Comparison of ENCODE assay signal across 9 cellular contexts in genomic region chr1:160712525-160713080, GRCh38. TPM values are rescaled to one million over a fixed set of nuclear protein-coding genes. Genes with fewer than 3 reads are reported as not detected.
DNase-seq lines count a peak whose midpoint lies in the region; ATAC-seq lines count a peak whose summit lies in the region.
"Not testable (repeated sequence)": the region's sequence is repeated elsewhere in the genome, so short reads cannot be mapped to it uniquely, and the experiment has no call there.
"Had no signal": no experiment of that assay in that cellular context is flagged by ENCODE, and none has a peak within 500 bp of the region (broad histone marks: within the 10 kb centered on the region; RNA-seq: fewer than 3 reads in every experiment).

No MANE protein-coding gene starts in this region.

- H3K9me3 ChIP-seq in BLaER1 treated with 17β-estradiol and CSF1 and Interleukin-3, amounts not matched to agents 10 nM and 100 nM (replicated peaks in 1 of 11) = not testable (repeated sequence)

- H3K36me3 ChIP-seq in BLaER1 treated with 17β-estradiol and CSF1 and Interleukin-3, amounts not matched to agents 10 nM and 100 nM = not testable (repeated sequence)

- peaks cover 0 to 13% (median 0%) of the 10 kb centered on the region in 11 experiments; a peak in 1 of 22 replicates for H3K27me3 ChIP-seq in BLaER1 treated with 17β-estradiol and CSF1 and Interleukin-3, amounts not matched to agents 10 nM and 100 nM

- peak overlapping the region; percentile 64 to 81 (median 72); a peak in 20 of 22 replicates for H3K27ac ChIP-seq in BLaER1 treated with 17β-estradiol and CSF1 and Interleukin-3, amounts not matched to agents 10 nM and 100 nM

- H3K4me3 ChIP-seq in BLaER1 treated with 17β-estradiol and CSF1 and Interleukin-3, amounts not matched to agents 10 nM and 100 nM = peak overlapping the region in 2 of 10 experiments; percentile 57; a peak in 2 of 20 replicates

- peak; percentile 35 for DNase-seq in SIG-M5 (lab: John Stamatoyannopoulos, UW)
- peak; percentile 39 for DNase-seq in activated CD8-positive, alpha-beta memory T cell treated with anti-CD3 and anti-CD28 coated beads, Interleukin-2, amount 50 U/mL, for 4 hours
- DNase-seq in stimulated activated CD4-positive, alpha-beta T cell treated with anti-CD3 and anti-CD28 coated beads, Interleukin-12 subunit alpha, Interleukin-12 subunit beta, amount 100 ng/mL, for 4 hours = peak; percentile 25

- peak overlapping the region in 5 of 11 experiments; percentile 63 to 79 (median 66); a peak in 6 of 22 replicates for H3K9ac ChIP-seq in BLaER1 treated with 17β-estradiol and CSF1 and Interleukin-3, amounts not matched to agents 10 nM and 100 nM

- not testable (repeated sequence) for H4K20me1 ChIP-seq in BLaER1 treated with 17β-estradiol and CSF1 and Interleukin-3, amounts not matched to agents 10 nM and 100 nM

- H3K4me1 ChIP-seq in BLaER1 treated with 17β-estradiol and CSF1 and Interleukin-3, amounts not matched to agents 10 nM and 100 nM = peaks cover 58 to 84% (median 62%) of the 10 kb centered on the region in 10 experiments

- ATAC-seq in GM18870 (IDR thresholded peaks at IDR 0.05; ENCODE audit: unreplicated experiment) = peak; percentile 41
- peak; percentile 54 for ATAC-seq in GM21723 (IDR thresholded peaks at IDR 0.05; ENCODE audit: unreplicated experiment)
- ATAC-seq in HG03442 (IDR thresholded peaks at IDR 0.05; ENCODE audit: unreplicated experiment) = peak; percentile 33
- peak; percentile 42 for ATAC-seq in esophagus mucosa

- H3K4me2 ChIP-seq in BLaER1 treated with 17β-estradiol and CSF1 and Interleukin-3, amounts not matched to agents 10 nM and 100 nM = peak overlapping the region; percentile 72 to 99 (median 95)

RNA-seq across cellular contexts. Expression of gene CD48, which starts 1.0 kb away (rescaled TPM):
- 2.0 TPM for total RNA-seq in esophagus mucosa
- total RNA-seq: IMR-90 had no signal

RNA-seq across cellular contexts. Expression of gene SLAMF7, which starts 26.4 kb away (rescaled TPM):
- 6.3 TPM for total RNA-seq in esophagus mucosa
- total RNA-seq: IMR-90 had no signal
